ENCODE assay signal across 31 cellular contexts in the genomic region with DNA sequence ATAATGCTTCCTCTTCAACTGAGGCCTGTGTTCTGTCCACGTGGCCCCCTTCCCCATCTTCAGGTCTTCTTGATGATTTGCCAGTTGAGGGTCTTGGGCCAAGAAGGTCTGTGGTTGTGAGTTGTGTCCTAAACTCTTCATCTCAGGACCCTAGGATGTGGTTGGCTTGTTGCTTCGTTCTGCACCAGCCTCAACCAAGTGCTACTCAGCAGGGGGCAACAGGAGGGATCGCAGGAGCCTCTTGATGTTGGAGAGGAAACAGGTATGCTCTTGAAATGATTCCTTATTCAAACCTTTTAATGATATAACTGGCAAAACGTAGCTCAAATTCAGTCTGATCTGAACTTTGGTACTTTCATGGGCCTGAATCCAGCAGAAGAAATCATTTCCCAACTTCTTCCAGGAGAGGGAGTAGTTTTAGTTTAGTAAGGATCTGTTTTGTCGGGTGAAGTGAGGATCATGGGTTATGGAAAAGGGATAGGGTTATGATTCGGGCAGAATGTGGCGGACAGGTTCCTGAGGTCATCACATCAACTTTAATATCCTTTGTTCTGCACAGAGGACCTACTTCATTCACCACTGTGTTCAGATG. TPM values are rescaled to one million over a fixed set of nuclear protein-coding genes. Genes with fewer than 3 reads are reported as not detected.
A peak's percentile ranks its signal among the peaks of the same experiment; 100 is the strongest.
DNase-seq lines count a peak whose midpoint lies in the region; ATAC-seq lines count a peak whose summit lies in the region.
"Had no signal": no experiment of that assay in that cellular context is flagged by ENCODE, and none has a peak within 500 bp of the region (broad histone marks: within the 10 kb centered on the region; RNA-seq: fewer than 3 reads in every experiment).

No MANE protein-coding gene starts in this region.

- H2BK12ac ChIP-seq in mesenchymal stem cell (ENCODE audit: low read length in 2 of 2): no peak overlapping the region

- H3K23ac ChIP-seq in mesenchymal stem cell (ENCODE audit: low read length in 2 of 2): no peak overlapping the region

- H4K8ac ChIP-seq in mesenchymal stem cell (ENCODE audit: low read length): no peak overlapping the region

- H3K4me2 ChIP-seq in mesenchymal stem cell (ENCODE audit: low read length, poor library complexity, severe bottlenecking): no peak overlapping the region

- no peaks in the 10 kb centered on the region for H3K36me3 Mint-ChIP-seq in activated CD4-positive, alpha-beta memory T cell treated with anti-CD3 and anti-CD28 coated beads for 36 hours
- H3K36me3 Mint-ChIP-seq in stimulated activated naive B cell treated with anti-CD40 and anti-IgM and Interleukin-4, amounts not matched to agents 10 μg/mL and 1 μg/mL and 100 μg/mL, for 72 hours: no peaks in the 10 kb centered on the region
- H3K36me3 Mint-ChIP-seq in T-helper 2 cell treated with Interferon-gamma antibody and Interleukin-4, amounts not matched to agents 5 μg/mL and 100 μg/mL, for 36 hours (ENCODE audit: low read depth): no peaks in the 10 kb centered on the region
- H3K36me3 Mint-ChIP-seq: CD4-positive, CD25-positive, alpha-beta regulatory T cell; immature natural killer cell; naive B cell had no signal

- H3K4me1 Mint-ChIP-seq in activated CD4-positive, alpha-beta memory T cell treated with anti-CD3 and anti-CD28 coated beads for 36 hours (ENCODE audit: low read depth): peaks cover 26% of the 10 kb centered on the region
- no peaks in the 10 kb centered on the region for H3K4me1 Mint-ChIP-seq in stimulated activated naive B cell treated with anti-CD40 and anti-IgM and Interleukin-4, amounts not matched to agents 10 μg/mL and 1 μg/mL and 100 μg/mL, for 72 hours
- H3K4me1 Mint-ChIP-seq in T-helper 2 cell treated with Interferon-gamma antibody and Interleukin-4, amounts not matched to agents 5 μg/mL and 100 μg/mL, for 36 hours (ENCODE audit: low read depth): no peaks in the 10 kb centered on the region
- H3K4me1 Mint-ChIP-seq: immature natural killer cell had no signal

- H3K4me3 ChIP-seq in mesenchymal stem cell (ENCODE audit: insufficient read depth in 1 of 2, low read depth in 1 of 2, low read length in 2 of 2): no peak overlapping the region
- H3K4me3 ChIP-seq: gastroesophageal sphincter, MG63, thyroid gland had no signal

- peaks cover 3% of the 10 kb centered on the region for H3K4me1 ChIP-seq in mesenchymal stem cell (ENCODE audit: control insufficient read depth, insufficient read depth, low read depth, low read length)
- H3K4me1 ChIP-seq: gastroesophageal sphincter, left lung, thyroid gland had no signal

- no peaks in the 10 kb centered on the region for H3K27me3 Mint-ChIP-seq in activated CD4-positive, alpha-beta memory T cell treated with anti-CD3 and anti-CD28 coated beads for 36 hours
- no peaks in the 10 kb centered on the region for H3K27me3 Mint-ChIP-seq in stimulated activated naive B cell treated with anti-CD40 and anti-IgM and Interleukin-4, amounts not matched to agents 10 μg/mL and 1 μg/mL and 100 μg/mL, for 72 hours
- no peaks in the 10 kb centered on the region for H3K27me3 Mint-ChIP-seq in T-helper 2 cell treated with Interferon-gamma antibody and Interleukin-4, amounts not matched to agents 5 μg/mL and 100 μg/mL, for 36 hours (ENCODE audit: low read depth)
- H3K27me3 Mint-ChIP-seq: CD4-positive, CD25-positive, alpha-beta regulatory T cell; naive B cell; progenitor cell of endocrine pancreas; stimulated activated naive CD8-positive, alpha-beta T cell treated with anti-CD3 and anti-CD28 coated beads, Interleukin-15, amount 100 ng/mL, for 72 hours had no signal

- H3K18ac ChIP-seq in mesenchymal stem cell (ENCODE audit: low read depth in 1 of 2, low read length in 2 of 2): no peak overlapping the region

- H3K27ac Mint-ChIP-seq in activated CD4-positive, alpha-beta memory T cell treated with anti-CD3 and anti-CD28 coated beads for 36 hours: peak overlapping the region; percentile 88
- H3K27ac Mint-ChIP-seq in stimulated activated naive B cell treated with anti-CD40 and anti-IgM and Interleukin-4, amounts not matched to agents 10 μg/mL and 1 μg/mL and 100 μg/mL, for 72 hours: no peak overlapping the region
- no peak overlapping the region for H3K27ac Mint-ChIP-seq in T-helper 2 cell treated with Interferon-gamma antibody and Interleukin-4, amounts not matched to agents 5 μg/mL and 100 μg/mL, for 36 hours
- H3K27ac Mint-ChIP-seq: naive B cell, progenitor cell of endocrine pancreas had no signal

- H2BK120ac ChIP-seq in mesenchymal stem cell (ENCODE audit: low read depth, low read length): no peak overlapping the region

- H3K27ac ChIP-seq in mesenchymal stem cell (ENCODE audit: low read length, poor library complexity, severe bottlenecking): no peak overlapping the region
- H3K27ac ChIP-seq: 22Rv1, gastroesophageal sphincter, neutrophil, thyroid gland, WERI-Rb-1 had no signal

- no peak overlapping the region for H3K14ac ChIP-seq in mesenchymal stem cell (ENCODE audit: low read length in 2 of 2)

- H3K4ac ChIP-seq in mesenchymal stem cell (ENCODE audit: low read depth in 1 of 2, low read length in 2 of 2): no peak overlapping the region

- no peaks in the 10 kb centered on the region for H3K27me3 ChIP-seq in mesenchymal stem cell (ENCODE audit: control insufficient read depth in 1 of 2, insufficient read depth in 1 of 2, low read length in 2 of 2)
- H3K27me3 ChIP-seq: gastroesophageal sphincter, left lung, MG63, neutrophil, thyroid gland had no signal

- no peak overlapping the region for H2AK5ac ChIP-seq in mesenchymal stem cell (ENCODE audit: low read length, severe bottlenecking)

- H2BK5ac ChIP-seq in mesenchymal stem cell (ENCODE audit: low read depth, low read length, poor library complexity, severe bottlenecking): no peak overlapping the region

- DNase-seq in DMS 273 (lab: John Stamatoyannopoulos, UW; ENCODE audit: unreplicated experiment) (peak; percentile 23), DMS 273 treated with DMSO at 0.1 percent for 48 hours (lab: John Stamatoyannopoulos, UW) (no peak), HT-29 (ENCODE audit: low spot score) (peak; percentile 53), mesenchymal stem cell (no peak), NOMO-1 (lab: John Stamatoyannopoulos, UW; ENCODE audit: unreplicated experiment in 2 of 2) (no peak)
- no peak for DNase-seq in activated CD4-positive, alpha-beta memory T cell treated with anti-CD3 and anti-CD28 coated beads for 36 hours
- no peak for DNase-seq in stimulated activated naive B cell treated with anti-CD40 and anti-IgM and Interleukin-4, amounts not matched to agents 10 μg/mL and 1 μg/mL and 100 μg/mL, for 72 hours
- DNase-seq in T-helper 2 cell treated with Interferon-gamma antibody and Interleukin-4, amounts not matched to agents 5 μg/mL and 100 μg/mL, for 36 hours (ENCODE audit: low spot score): no peak
- DNase-seq: activated CD4-positive, alpha-beta T cell treated with anti-CD3 and anti-CD28 coated beads for 48 hours; central memory CD4-positive, alpha-beta T cell; EL; immature natural killer cell; IMR-90; left lung; MG63; naive B cell; NCI-H1417; NCI-H2081; NCI-H2227 treated with DMSO at 0.1 percent for 48 hours; NCI-H526 treated with DMSO at 0.1 percent for 48 hours; stimulated activated naive CD8-positive, alpha-beta T cell treated with anti-CD3 and anti-CD28 coated beads, Interleukin-15, amount 100 ng/mL, for 72 hours; T1000; thyroid gland; WERI-Rb-1 had no signal

- peak overlapping the region; percentile 80 for H3K9ac ChIP-seq in mesenchymal stem cell (ENCODE audit: low read length)

- 30% methylated on average over 2 of the region's 7 CpGs for WGBS in mesenchymal stem cell

- H2AFZ ChIP-seq in mesenchymal stem cell (ENCODE audit: low read depth, low read length): no peak overlapping the region

- POLR2A ChIA-PET in activated CD4-positive, alpha-beta memory T cell treated with anti-CD3 and anti-CD28 coated beads for 36 hours (lab: Charles Lee): no interaction called here

- H3K4me3 Mint-ChIP-seq in activated CD4-positive, alpha-beta memory T cell treated with anti-CD3 and anti-CD28 coated beads for 36 hours: no peak overlapping the region
- H3K4me3 Mint-ChIP-seq in stimulated activated naive B cell treated with anti-CD40 and anti-IgM and Interleukin-4, amounts not matched to agents 10 μg/mL and 1 μg/mL and 100 μg/mL, for 72 hours: no peak overlapping the region
- no peak overlapping the region for H3K4me3 Mint-ChIP-seq in T-helper 2 cell treated with Interferon-gamma antibody and Interleukin-4, amounts not matched to agents 5 μg/mL and 100 μg/mL, for 36 hours
- H3K4me3 Mint-ChIP-seq: immature natural killer cell, naive B cell had no signal

- no peak overlapping the region for H2BK15ac ChIP-seq in mesenchymal stem cell (ENCODE audit: low read depth, poor library complexity, severe bottlenecking)

- no peaks in the 10 kb centered on the region for H3K79me1 ChIP-seq in mesenchymal stem cell (replicated peaks; ENCODE audit: low read length, poor library complexity, severe bottlenecking)

- CTCF ChIA-PET in activated CD4-positive, alpha-beta memory T cell treated with anti-CD3 and anti-CD28 coated beads for 36 hours (lab: Charles Lee): interaction anchor here (0.7 to 2.8 kb wide), 3 partner anchors 58 to 188 kb away, joined by 3 to 15 read pairs (median 3); no protein-coding TSS in a partner anchor

- ATAC-seq in stimulated activated naive B cell treated with anti-CD40 and anti-IgM and Interleukin-4, amounts not matched to agents 10 μg/mL and 1 μg/mL and 100 μg/mL, for 72 hours (replicated peaks): no peak
- ATAC-seq: gastroesophageal sphincter; left lung; stimulated activated naive CD8-positive, alpha-beta T cell treated with anti-CD3 and anti-CD28 coated beads, Interleukin-15, amount 100 ng/mL, for 72 hours had no signal

- no peaks in the 10 kb centered on the region for H3K36me3 ChIP-seq in mesenchymal stem cell (ENCODE audit: control insufficient read depth in 1 of 2, insufficient read depth in 2 of 2, low read depth in 1 of 2, low read length in 2 of 2)
- H3K36me3 ChIP-seq: gastroesophageal sphincter, left lung, MG63, neutrophil, thyroid gland, WERI-Rb-1 had no signal

- H3K9me3 ChIP-seq in mesenchymal stem cell (ENCODE audit: control insufficient read depth, low read length): no peaks in the 10 kb centered on the region
- H3K9me3 ChIP-seq: gastroesophageal sphincter, left lung, MG63, neutrophil, thyroid gland had no signal

- H3K9me3 Mint-ChIP-seq in activated CD4-positive, alpha-beta memory T cell treated with anti-CD3 and anti-CD28 coated beads for 36 hours: no peaks in the 10 kb centered on the region
- no peaks in the 10 kb centered on the region for H3K9me3 Mint-ChIP-seq in stimulated activated naive B cell treated with anti-CD40 and anti-IgM and Interleukin-4, amounts not matched to agents 10 μg/mL and 1 μg/mL and 100 μg/mL, for 72 hours
- H3K9me3 Mint-ChIP-seq in T-helper 2 cell treated with Interferon-gamma antibody and Interleukin-4, amounts not matched to agents 5 μg/mL and 100 μg/mL, for 36 hours: no peaks in the 10 kb centered on the region
- H3K9me3 Mint-ChIP-seq: CD4-positive, CD25-positive, alpha-beta regulatory T cell; immature natural killer cell; naive B cell; stimulated activated naive CD8-positive, alpha-beta T cell treated with anti-CD3 and anti-CD28 coated beads, Interleukin-15, amount 100 ng/mL, for 72 hours had no signal

- intact Hi-C loops in activated CD4-positive, alpha-beta memory T cell treated with anti-CD3 and anti-CD28 coated beads for 36 hours (cut with micrococcal nuclease): loop anchor here (2.0 to 5.0 kb wide), 4 partner anchors 36 to 188 kb away; a partner anchor contains a TSS

- H4K91ac ChIP-seq in mesenchymal stem cell (ENCODE audit: low read length): no peak overlapping the region

RNA-seq across cellular contexts. Expression of a gene that starts 30.8 kb away (rescaled TPM):
- 0.47 TPM in 1 of 2 replicates, not detected in the other for total RNA-seq in HT-29 (2014; rRNA removed; shearing (Covaris generic))
- total RNA-seq in activated CD4-positive, alpha-beta memory T cell treated with anti-CD3 and anti-CD28 coated beads for 36 hours: 1 to 10 TPM; 1.3 to 2.0 TPM
- 0.61 TPM for polyA plus RNA-seq in mesenchymal stem cell (2013, experiment 1 of 2)
- polyA plus RNA-seq in mesenchymal stem cell (2013, experiment 2 of 2): 0.56 TPM
- polyA plus RNA-seq: fibroblast of lung had no signal

RNA-seq across cellular contexts. Expression of a gene that starts 31.5 kb away (rescaled TPM):
- not detected in 2 replicates for total RNA-seq in HT-29 (2014; rRNA removed; shearing (Covaris generic))
- total RNA-seq in activated CD4-positive, alpha-beta memory T cell treated with anti-CD3 and anti-CD28 coated beads for 36 hours: not detected
- not detected for polyA plus RNA-seq in mesenchymal stem cell (2013, experiment 1 of 2)
- not detected for polyA plus RNA-seq in mesenchymal stem cell (2013, experiment 2 of 2)
- total RNA-seq: CD4-positive, CD25-positive, alpha-beta regulatory T cell; dermis microvascular lymphatic vessel endothelial cell; fibroblast of lung; IMR-90; progenitor cell of endocrine pancreas; thyroid gland had no signal
- polyA plus RNA-seq: fibroblast of lung, IMR-90 had no signal

Comparison
In these comparisons a context has a peak if more than half of its experiments do, and no peak if none do; other contexts are left out.
1. DNase-seq: peak in DMS 273 (single experiment) and HT-29 (single experiment); none in DMS 273 treated with DMSO at 0.1 percent for 48 hours (single experiment), activated CD4-positive, alpha-beta memory T cell treated with anti-CD3 and anti-CD28 coated beads for 36 hours (single experiment), mesenchymal stem cell (single experiment), NOMO-1 (0 of 2), stimulated activated naive B cell treated with anti-CD40 and anti-IgM and Interleukin-4, amounts not matched to agents 10 μg/mL and 1 μg/mL and 100 μg/mL, for 72 hours (single experiment) and T-helper 2 cell treated with Interferon-gamma antibody and Interleukin-4, amounts not matched to agents 5 μg/mL and 100 μg/mL, for 36 hours (single experiment).